ENCODE assay signal across 1 cellular context in genomic region chr10:130141878-130142277, GRCh38.
TF ChIP-seq lines count a peak whose summit lies in the region.

No MANE protein-coding gene starts in this region.

TF ChIP-seq in K562, 482 proteins besides CTCF, POLR2A, EP300 and RAD21 (continued from another document):
- TF ChIP-seq E2F4 (CRISPR knock-in tag; IDR thresholded peaks at IDR 0.05; ENCODE audit: low read depth) (no peak), ZFX (CRISPR knock-in tag; IDR thresholded peaks at IDR 0.05) (no peak), DIDO1 (tag; IDR thresholded peaks at IDR 0.05; ENCODE audit: low read depth) (no peak), HLTF (IDR thresholded peaks at IDR 0.05) (no peak), ZNF354B (CRISPR knock-in tag; IDR thresholded peaks at IDR 0.05) (no peak), RBM22 (IDR thresholded peaks at IDR 0.05; ENCODE audit: low read depth, low read length, poor library complexity, severe bottlenecking) (no peak), TCF7L2 (IDR thresholded peaks at IDR 0.05; ENCODE audit: low read depth, low read length) (no peak), L3MBTL2 (IDR thresholded peaks at IDR 0.05) (no peak)
